In the genomic region with DNA sequence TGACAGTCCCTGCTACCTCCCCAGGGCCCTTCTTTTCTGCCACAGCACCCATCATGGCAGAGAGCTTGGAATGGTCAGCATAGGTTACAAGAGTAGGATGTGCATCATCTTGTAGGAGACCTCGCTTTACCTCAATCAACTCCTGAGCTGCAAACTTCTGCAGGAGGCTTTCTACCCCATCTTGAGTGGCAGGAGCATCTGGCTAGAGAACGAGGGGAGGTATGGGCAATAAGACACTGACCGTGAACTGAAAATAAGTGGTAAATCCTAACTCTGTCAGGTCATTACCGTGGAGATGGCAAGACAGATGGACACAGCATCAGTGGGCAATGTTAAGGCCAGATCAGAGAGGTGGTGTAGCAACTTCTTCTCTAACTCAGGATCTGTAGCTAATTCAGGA, we compare ENCODE assay signal across 1 cellular context.
TF ChIP-seq lines count a peak whose summit lies in the region.

No MANE protein-coding gene starts in this region.

TF ChIP-seq in HepG2, 621 proteins besides CTCF, POLR2A, EP300 and RAD21:
- TF ChIP-seq TRIM24 (CRISPR knock-in tag; IDR thresholded peaks at IDR 0.05) (no peak), ZNF792 (CRISPR knock-in tag; IDR thresholded peaks at IDR 0.05) (no peak), ARNT2 (CRISPR knock-in tag; IDR thresholded peaks at IDR 0.05; ENCODE audit: low read depth) (no peak), TOE1 (CRISPR knock-in tag; IDR thresholded peaks at IDR 0.05) (no peak), CENPT (CRISPR knock-in tag; IDR thresholded peaks at IDR 0.05; ENCODE audit: low read depth) (no peak), TBL1XR1 (IDR thresholded peaks at IDR 0.05; ENCODE audit: borderline replicate concordance, low read length, partially characterized antibody) (no peak)
